Comparison of ENCODE assay signal across 8 cellular contexts in genomic region chr2:30146337-30147195, GRCh38. TPM values are rescaled to one million over a fixed set of nuclear protein-coding genes. Genes with fewer than 3 reads are reported as not detected.
A peak's percentile ranks its signal among the peaks of the same experiment; 100 is the strongest.
DNase-seq lines count a peak whose midpoint lies in the region; ATAC-seq lines count a peak whose summit lies in the region.

YPEL5 (plus strand) TSS chr2:30147007; CDS start chr2:30156652, 9,645 bp downstream.

- no peaks in the 10 kb centered on the region for H3K9me3 ChIP-seq in effector memory CD4-positive, alpha-beta T cell (ENCODE audit: control insufficient read depth, low read length)

- DNase-seq in COLO668 (lab: John Stamatoyannopoulos, UW; ENCODE audit: unreplicated experiment) = peak; percentile 97
- peak; percentile 99 for DNase-seq in HT1080 (ENCODE audit: low read depth)
- DNase-seq in NOMO-1 treated with DMSO at 0.1 percent for 48 hours (lab: John Stamatoyannopoulos, UW; ENCODE audit: unreplicated experiment) = peak; percentile 100
- peak; percentile 99 for DNase-seq in activated CD8-positive, alpha-beta memory T cell treated with anti-CD3 and anti-CD28 coated beads for 4 hours (ENCODE audit: low read depth in 2 of 2)
- DNase-seq in effector memory CD4-positive, alpha-beta T cell = peak; percentile 99 to 100 (median 99)
- DNase-seq in lung microvascular endothelial cell (ENCODE audit: low read depth in 2 of 2) = peak; percentile 98 to 100
- DNase-seq in stimulated activated CD4-positive, alpha-beta T cell treated with anti-CD3 and anti-CD28 coated beads, TNF-alpha, amount 100 ng/mL, for 48 hours (ENCODE audit: low read depth in 3 of 3) = peak; percentile 96 to 99 (median 99)

- H3K27me3 ChIP-seq in effector memory CD4-positive, alpha-beta T cell (replicated peaks; ENCODE audit: control insufficient read depth, insufficient read depth, low read length, poor library complexity, severe bottlenecking) = no peaks in the 10 kb centered on the region

- H3K36me3 ChIP-seq in effector memory CD4-positive, alpha-beta T cell (ENCODE audit: control insufficient read depth, insufficient read depth, low read length) = peaks cover 14% of the 10 kb centered on the region

- H3K4me1 ChIP-seq in effector memory CD4-positive, alpha-beta T cell (ENCODE audit: control insufficient read depth, insufficient read depth, low read length, poor library complexity, severe bottlenecking) = peaks cover 22% of the 10 kb centered on the region

- peak; percentile 92 for ATAC-seq in GM21360 (IDR thresholded peaks at IDR 0.05; ENCODE audit: unreplicated experiment)

- H3K4me3 ChIP-seq in effector memory CD4-positive, alpha-beta T cell (ENCODE audit: insufficient read depth, low read depth, low read length, poor library complexity, severe bottlenecking) = peak within 1 kb of the TSS; percentile 83

- H3K27ac ChIP-seq in effector memory CD4-positive, alpha-beta T cell (ENCODE audit: insufficient read depth, low read length, poor library complexity, severe bottlenecking) = peak within 1 kb of the TSS; percentile 99

RNA-seq across cellular contexts. Expression of gene YPEL5, which starts in this region (rescaled TPM):
- 17.0 and 25.5 TPM in 2 replicates for total RNA-seq in HT1080 (2014; rRNA removed; shearing (Covaris generic))
- polyA plus RNA-seq in HT1080 (2015; cell fraction: cytosol; rRNA removed) = 39.6 and 50.1 TPM in 2 replicates
- polyA plus RNA-seq in HT1080 (2015; cell fraction: nucleus; rRNA removed) = 38.6 and 40.8 TPM in 2 replicates
- 83.0 and 101 TPM in 2 replicates for total RNA-seq in lung microvascular endothelial cell

Comparison
In these comparisons a context has a peak if more than half of its experiments do, and no peak if none do; other contexts are left out.
1. Peak in every context shown above with its lines: DNase-seq, ATAC-seq, H3K4me3 ChIP-seq and H3K27ac ChIP-seq.